In genomic region chr1:154178856-154179811, GRCh38 we compare ENCODE assay signal across 9 cellular contexts. TPM values are rescaled to one million over a fixed set of nuclear protein-coding genes. Genes with fewer than 3 reads are reported as not detected.
DNase-seq lines count a peak whose midpoint lies in the region; ATAC-seq, FAIRE-seq and TF ChIP-seq lines count a peak whose summit lies in the region.
"Had no signal": no experiment of that assay in that cellular context is flagged by ENCODE, and none has a peak within 500 bp of the region (broad histone marks: within the 10 kb centered on the region; RNA-seq: fewer than 3 reads in every experiment).

No MANE protein-coding gene starts in this region.

- peaks cover 13% of the 10 kb centered on the region for H3K27me3 Mint-ChIP-seq in endothelial cell (ENCODE audit: unreplicated experiment)

- H3K9ac ChIP-seq in PC-3 (ENCODE audit: low read length) = no peak overlapping the region

- WGBS in pancreas, 2 donors = 43 to 49% methylated on average over 10 of the region's 10 CpGs

- H3K36me3 Mint-ChIP-seq in endothelial cell (ENCODE audit: low read depth, unreplicated experiment) = peaks cover 51% of the 10 kb centered on the region

- H3K4me1 Mint-ChIP-seq in endothelial cell (ENCODE audit: unreplicated experiment) = peaks cover 74% of the 10 kb centered on the region

- peak overlapping the region; percentile 85 for H3K4me3 Mint-ChIP-seq in endothelial cell (ENCODE audit: unreplicated experiment)

- H3K4me3 ChIP-seq in DOHH2 (ENCODE audit: low read length) (peak overlapping the region; percentile 82; the same call in 1 of the 2 replicates), PC-3 (ENCODE audit: low read length) (no peak overlapping the region), pancreas (no peak overlapping the region)

- H3K27ac Mint-ChIP-seq in endothelial cell (ENCODE audit: unreplicated experiment) = peak overlapping the region; percentile 86

- H3K79me2 ChIP-seq in DOHH2 (ENCODE audit: control insufficient read depth, low read length) (peaks cover 87% of the 10 kb centered on the region), PC-3 (ENCODE audit: low read length) (peaks cover 86% of the 10 kb centered on the region)

- H3K36me3 ChIP-seq in DOHH2 (ENCODE audit: control insufficient read depth, low read length) (peaks cover 75% of the 10 kb centered on the region), PC-3 (ENCODE audit: low read depth, low read length) (peaks cover 50% of the 10 kb centered on the region), pancreas (no peaks in the 10 kb centered on the region)

- H3K4me2 ChIP-seq in DOHH2 (ENCODE audit: low read length) (peak overlapping the region; percentile 91), PC-3 (ENCODE audit: low read length) (peak overlapping the region; percentile 68)

- TF ChIP-seq CTCF in DOHH2 (IDR thresholded peaks at IDR 0.05; ENCODE audit: low read depth, low read length, poor library complexity, severe bottlenecking) = no peak
- no peak for TF ChIP-seq CTCF in PC-3 (conservative IDR thresholded peaks at IDR 0.05; ENCODE audit: low read depth, low read length)
- no peak for TF ChIP-seq CTCF in endothelial cell (IDR thresholded peaks at IDR 0.05; ENCODE audit: unreplicated experiment)
- TF ChIP-seq CTCF in pancreas (IDR thresholded peaks at IDR 0.05) = no peak

- no TSS peak for BruUV-seq in PC-3 (replicated peaks; lab: Mats Ljungman, UMichigan)

- H4K20me1 ChIP-seq in DOHH2 (ENCODE audit: control insufficient read depth, insufficient read depth, low read depth, low read length) (peaks cover 48% of the 10 kb centered on the region), PC-3 (ENCODE audit: low read length) (peaks cover 75% of the 10 kb centered on the region)

- intact Hi-C loops in PC-3 (cut with micrococcal nuclease) = no loop called here
- intact Hi-C loops in pancreas (cut with DNase I) = no loop called here

- H3K27me3 ChIP-seq in DOHH2 (ENCODE audit: control insufficient read depth, low read length) (no peaks in the 10 kb centered on the region), PC-3 (ENCODE audit: low read length) (no peaks in the 10 kb centered on the region), pancreas (no peaks in the 10 kb centered on the region)

- no peaks in the 10 kb centered on the region for H3F3A ChIP-seq in DOHH2 (ENCODE audit: control insufficient read depth, insufficient read depth)
- H3F3A ChIP-seq in PC-3 (ENCODE audit: low read length, unreplicated experiment) = no peaks in the 10 kb centered on the region

- no peaks in the 10 kb centered on the region for H3K9me2 ChIP-seq in DOHH2 (replicated peaks; ENCODE audit: control insufficient read depth, low read length)
- no peaks in the 10 kb centered on the region for H3K9me2 ChIP-seq in PC-3 (replicated peaks; ENCODE audit: low read length)

- ATAC-seq in PC-3 (no peak), pancreas (peak in 2 of 4 donors; percentile 29 to 40), HG02840 (IDR thresholded peaks at IDR 0.05; ENCODE audit: low FRiP score, unreplicated experiment) (no peak), GM19324 (IDR thresholded peaks at IDR 0.05; ENCODE audit: low FRiP score, unreplicated experiment) (no peak)

- no peak for DNase-seq in PC-3
- DNase-seq in endothelial cell (ENCODE audit: low spot score) = no peak
- peak in 2 of 6 donors; percentile 31 to 54 for DNase-seq in pancreas
- DNase-seq in NCI-H446 treated with DMSO at 0.1 percent for 48 hours (lab: John Stamatoyannopoulos, UW) = no peak
- no peak for DNase-seq in DMS153 treated with DMSO at 0.1 percent for 48 hours (lab: John Stamatoyannopoulos, UW; ENCODE audit: unreplicated experiment)
- DNase-seq: SIG-M5 had no signal

- H2AFZ ChIP-seq in PC-3 (ENCODE audit: low read length) = no peak overlapping the region

- H3K4me1 ChIP-seq in DOHH2 (ENCODE audit: control insufficient read depth, low read length) = peaks cover 52% of the 10 kb centered on the region
- peaks cover 43% of the 10 kb centered on the region for H3K4me1 ChIP-seq in PC-3 (ENCODE audit: insufficient read depth, low read length)
- peaks cover 23 to 59% (median 31%) of the 10 kb centered on the region in 3 donors for H3K4me1 ChIP-seq in pancreas

- H3K27ac ChIP-seq in DOHH2 (ENCODE audit: low read depth, low read length) (no peak overlapping the region), PC-3 (ENCODE audit: low read length) (no peak overlapping the region), pancreas (peak overlapping the region; percentile 3 to 66 (median 36))

- no peaks in the 10 kb centered on the region for H3K9me3 Mint-ChIP-seq in endothelial cell (ENCODE audit: unreplicated experiment)

- POLR2A ChIA-PET in PC-3 (lab: Charles Lee; ENCODE audit: unreplicated experiment) = no interaction called here

- CTCF ChIA-PET in PC-3 (lab: Charles Lee) = interaction anchor here (0.6 kb wide), 1 partner anchor 388 kb away, joined by 3 read pairs; the partner anchor contains the start of gene CHRNB2

- no peak for FAIRE-seq in pancreas (lab: Jason Lieb, UNC)

- H3K9me3 ChIP-seq in DOHH2 (ENCODE audit: control insufficient read depth, insufficient read depth, low read length) (no peaks in the 10 kb centered on the region), PC-3 (ENCODE audit: low read length) (no peaks in the 10 kb centered on the region), pancreas (no peaks in the 10 kb centered on the region)

RNA-seq across cellular contexts. Expression of gene TPM3, which starts 12.8 kb away (rescaled TPM):
- total RNA-seq in PC-3 (2014; rRNA removed) = 428 and 524 TPM in 2 replicates
- 689 TPM for total RNA-seq in endothelial cell (ENCODE audit: unreplicated experiment)
- total RNA-seq in pancreas = 100 to 1,000 TPM in 2 of 6 donors, 10 to 100 TPM in 4; 49.0 to 158 (median 90.2) TPM
- 100 to 1,000 TPM in 1 of 2 donors, 10 to 100 TPM in 1; 47.7 to 116 TPM for polyA plus RNA-seq in pancreas

RNA-seq across cellular contexts. Expression of gene NUP210L, which starts 24.3 kb away (rescaled TPM):
- total RNA-seq in PC-3 (2014; rRNA removed) (0.04 TPM in 1 of 2 replicates, not detected in the other), endothelial cell (ENCODE audit: unreplicated experiment) (0.15 TPM), pancreas (under 1 TPM in 3 of 6 donors, not detected in 3; 0.04 to 0.06 (median 0.06) TPM)
- under 1 TPM in 1 of 2 donors, not detected in 1; 0.02 TPM for polyA plus RNA-seq in pancreas

RNA-seq across cellular contexts. Expression of gene CFAP141, which starts 27.0 kb away (rescaled TPM):
- total RNA-seq in PC-3 (2014; rRNA removed) = not detected in 2 replicates
- not detected for total RNA-seq in endothelial cell (ENCODE audit: unreplicated experiment)
- not detected for total RNA-seq in pancreas
- polyA plus RNA-seq in pancreas = under 1 TPM in 1 of 2 donors, not detected in 1; 0.52 TPM

RNA-seq across cellular contexts. Expression of gene UBAP2L, which starts 41.6 kb away (rescaled TPM):
- total RNA-seq in PC-3 (2014; rRNA removed) (128 and 193 TPM in 2 replicates), endothelial cell (ENCODE audit: unreplicated experiment) (243 TPM), pancreas (10 to 100 TPM; 32.7 to 69.8 (median 46.9) TPM)
- 10 to 100 TPM; 50.5 to 58.1 TPM for polyA plus RNA-seq in pancreas

Comparison
In these comparisons a context has a peak if more than half of its experiments do, and no peak if none do; other contexts are left out.
1. H3K27ac ChIP-seq: peak in pancreas (4 of 4); none in DOHH2 (single experiment) and PC-3 (single experiment).